ENCODE assay signal across 22 cellular contexts in the genomic region with DNA sequence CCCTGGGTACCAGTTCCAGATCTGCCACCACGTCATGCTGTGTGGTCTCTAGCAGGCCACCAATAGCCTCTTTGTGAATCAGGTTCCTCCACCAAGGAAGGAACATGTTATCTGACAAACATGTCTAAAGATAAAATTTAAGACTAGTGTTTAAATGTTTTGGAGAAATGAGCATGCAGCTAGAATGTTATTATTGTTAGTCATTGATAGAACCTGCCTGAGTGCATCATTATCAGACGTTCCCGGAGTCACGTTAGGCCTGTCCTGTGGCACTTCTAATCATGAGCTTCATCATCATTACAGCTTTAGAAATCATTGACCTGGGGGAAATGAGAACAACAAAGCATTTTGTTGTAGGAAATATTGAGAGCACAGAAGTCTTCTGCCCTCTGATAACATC. TPM values are rescaled to one million over a fixed set of nuclear protein-coding genes. Genes with fewer than 3 reads are reported as not detected.
DNase-seq lines count a peak whose midpoint lies in the region; ATAC-seq and TF ChIP-seq lines count a peak whose summit lies in the region.
"Had no signal": no experiment of that assay in that cellular context is flagged by ENCODE, and none has a peak within 500 bp of the region (broad histone marks: within the 10 kb centered on the region; RNA-seq: fewer than 3 reads in every experiment).

No MANE protein-coding gene starts in this region.

- no peak overlapping the region for H2BK5ac ChIP-seq in trophoblast cell (ENCODE audit: low read depth, low read length, poor library complexity)

- POLR2A ChIA-PET in activated CD8-positive, alpha-beta T cell treated with anti-CD3 and anti-CD28 coated beads, Interleukin-2, amount 10 ng/mL, durations not matched to agents 7 days and 5 days (lab: Charles Lee), result no interaction called here
- POLR2A ChIA-PET in activated CD8-positive, alpha-beta T cell treated with anti-CD3 and anti-CD28 coated beads for 36 hours (lab: Charles Lee), result interaction anchor here (0.7 to 1.7 kb wide), 2 partner anchors 17 to 66 kb away, joined by 3 read pairs; no protein-coding TSS in a partner anchor

- WGBS in trophoblast cell (ENCODE audit: extremely low coverage, insufficient coverage, insufficient read length), result no CpG with 5 or more reads among the region's 4 CpGs

- no peak overlapping the region for H3K23ac ChIP-seq in trophoblast cell (ENCODE audit: low read length)

- no peak for ATAC-seq in activated CD8-positive, alpha-beta T cell treated with anti-CD3 and anti-CD28 coated beads, Interleukin-2, amount 10 ng/mL, durations not matched to agents 7 days and 5 days
- ATAC-seq in activated CD8-positive, alpha-beta T cell treated with anti-CD3 and anti-CD28 coated beads for 36 hours, result no peak
- ATAC-seq: GM23338, Panc1 had no signal

- no peak overlapping the region for H3K9ac ChIP-seq in trophoblast cell (ENCODE audit: low read length)
- H3K9ac ChIP-seq: KMS-11 had no signal

- H3K4ac ChIP-seq in trophoblast cell (ENCODE audit: low read depth, low read length), result no peak overlapping the region

- no peak overlapping the region for H4K8ac ChIP-seq in trophoblast cell (ENCODE audit: low read depth, low read length)

- no peaks in the 10 kb centered on the region for H3K27me3 Mint-ChIP-seq in activated CD8-positive, alpha-beta T cell treated with anti-CD3 and anti-CD28 coated beads, Interleukin-2, amount 10 ng/mL, durations not matched to agents 7 days and 5 days (ENCODE audit: low read depth)
- no peaks in the 10 kb centered on the region for H3K27me3 Mint-ChIP-seq in activated CD8-positive, alpha-beta T cell treated with anti-CD3 and anti-CD28 coated beads for 36 hours
- H3K27me3 Mint-ChIP-seq in CD14-positive monocyte (ENCODE audit: low read depth in 3 of 3), result no peaks in the 10 kb centered on the region
- H3K27me3 Mint-ChIP-seq in activated T-helper 2 cell treated with anti-CD3 and anti-CD28 coated beads, Interferon-gamma antibody, Interleukin-2, Interleukin-4, amounts not matched to agents 10 μg/mL and 5 μg/mL and 100 μg/mL, durations not matched to agents 14 hours and 24 hours and 36 hours (ENCODE audit: low read depth), result no peaks in the 10 kb centered on the region
- H3K27me3 Mint-ChIP-seq: CD8-positive, alpha-beta memory T cell had no signal

- no peak overlapping the region for H4K91ac ChIP-seq in trophoblast cell (ENCODE audit: low read depth, low read length)

- H2AFZ ChIP-seq in trophoblast cell (ENCODE audit: insufficient read depth, low read length, poor library complexity), result no peak overlapping the region
- H2AFZ ChIP-seq: GM23338 had no signal

- no peak overlapping the region for H4K12ac ChIP-seq in trophoblast cell (ENCODE audit: low read depth, low read length)

- peak overlapping the region; percentile 21 for H3K27ac Mint-ChIP-seq in activated CD8-positive, alpha-beta T cell treated with anti-CD3 and anti-CD28 coated beads, Interleukin-2, amount 10 ng/mL, durations not matched to agents 7 days and 5 days
- H3K27ac Mint-ChIP-seq in activated CD8-positive, alpha-beta T cell treated with anti-CD3 and anti-CD28 coated beads for 36 hours, result no peak overlapping the region
- H3K27ac Mint-ChIP-seq in CD14-positive monocyte, result peak overlapping the region in 4 of 7 donors; percentile 36 to 87 (median 73)
- peak overlapping the region; percentile 44 for H3K27ac Mint-ChIP-seq in activated T-helper 2 cell treated with anti-CD3 and anti-CD28 coated beads, Interferon-gamma antibody, Interleukin-2, Interleukin-4, amounts not matched to agents 10 μg/mL and 5 μg/mL and 100 μg/mL, durations not matched to agents 14 hours and 24 hours and 36 hours
- H3K27ac Mint-ChIP-seq: GM23338 had no signal

- H3K9me3 Mint-ChIP-seq in activated CD8-positive, alpha-beta T cell treated with anti-CD3 and anti-CD28 coated beads, Interleukin-2, amount 10 ng/mL, durations not matched to agents 7 days and 5 days (ENCODE audit: insufficient read depth), result no peaks in the 10 kb centered on the region
- H3K9me3 Mint-ChIP-seq in activated CD8-positive, alpha-beta T cell treated with anti-CD3 and anti-CD28 coated beads for 36 hours, result no peaks in the 10 kb centered on the region
- no peaks in the 10 kb centered on the region for H3K9me3 Mint-ChIP-seq in CD14-positive monocyte
- no peaks in the 10 kb centered on the region for H3K9me3 Mint-ChIP-seq in activated T-helper 2 cell treated with anti-CD3 and anti-CD28 coated beads, Interferon-gamma antibody, Interleukin-2, Interleukin-4, amounts not matched to agents 10 μg/mL and 5 μg/mL and 100 μg/mL, durations not matched to agents 14 hours and 24 hours and 36 hours
- H3K9me3 Mint-ChIP-seq: CD8-positive, alpha-beta memory T cell; GM23338 had no signal

- H3K36me3 ChIP-seq in trophoblast cell (ENCODE audit: control insufficient read depth in 1 of 2, insufficient read depth in 2 of 2, low read length in 2 of 2), result peaks cover 19 to 24% of the 10 kb centered on the region in 2 experiments

- H2BK120ac ChIP-seq in trophoblast cell (ENCODE audit: insufficient read depth, low read length, poor library complexity), result no peak overlapping the region

- TF ChIP-seq CTCF in activated CD8-positive, alpha-beta T cell treated with anti-CD3 and anti-CD28 coated beads for 36 hours (IDR thresholded peaks at IDR 0.05), result no peak
- TF ChIP-seq CTCF in CD14-positive monocyte (IDR thresholded peaks at IDR 0.05), result no peak

- peaks cover 73% of the 10 kb centered on the region for H3K4me1 Mint-ChIP-seq in activated CD8-positive, alpha-beta T cell treated with anti-CD3 and anti-CD28 coated beads, Interleukin-2, amount 10 ng/mL, durations not matched to agents 7 days and 5 days (ENCODE audit: low read depth)
- H3K4me1 Mint-ChIP-seq in activated CD8-positive, alpha-beta T cell treated with anti-CD3 and anti-CD28 coated beads for 36 hours (ENCODE audit: low read depth), result peaks cover 23% of the 10 kb centered on the region
- H3K4me1 Mint-ChIP-seq in CD14-positive monocyte, result peaks cover 62% of the 10 kb centered on the region
- peaks cover 67% of the 10 kb centered on the region for H3K4me1 Mint-ChIP-seq in activated T-helper 2 cell treated with anti-CD3 and anti-CD28 coated beads, Interferon-gamma antibody, Interleukin-2, Interleukin-4, amounts not matched to agents 10 μg/mL and 5 μg/mL and 100 μg/mL, durations not matched to agents 14 hours and 24 hours and 36 hours (ENCODE audit: low read depth)

- H3K18ac ChIP-seq in trophoblast cell (ENCODE audit: low read length), result no peak overlapping the region

- no peak overlapping the region for H2AK5ac ChIP-seq in trophoblast cell (ENCODE audit: low read length)

- H2BK12ac ChIP-seq in trophoblast cell (ENCODE audit: low read length), result no peak overlapping the region

- peaks cover 74% of the 10 kb centered on the region for H3K36me3 Mint-ChIP-seq in activated CD8-positive, alpha-beta T cell treated with anti-CD3 and anti-CD28 coated beads, Interleukin-2, amount 10 ng/mL, durations not matched to agents 7 days and 5 days (ENCODE audit: low read depth)
- peaks cover 60% of the 10 kb centered on the region for H3K36me3 Mint-ChIP-seq in activated CD8-positive, alpha-beta T cell treated with anti-CD3 and anti-CD28 coated beads for 36 hours (ENCODE audit: low read depth)
- H3K36me3 Mint-ChIP-seq in CD14-positive monocyte, result peaks cover 16 to 27% of the 10 kb centered on the region in 2 donors
- H3K36me3 Mint-ChIP-seq in activated T-helper 2 cell treated with anti-CD3 and anti-CD28 coated beads, Interferon-gamma antibody, Interleukin-2, Interleukin-4, amounts not matched to agents 10 μg/mL and 5 μg/mL and 100 μg/mL, durations not matched to agents 14 hours and 24 hours and 36 hours (ENCODE audit: low read depth), result peaks cover 83% of the 10 kb centered on the region

- intact Hi-C loops in activated CD8-positive, alpha-beta T cell treated with anti-CD3 and anti-CD28 coated beads for 36 hours (cut with micrococcal nuclease), result no loop called here
- intact Hi-C loops in CD14-positive monocyte (cut with micrococcal nuclease), result no loop called here
- intact Hi-C loops in activated T-helper 2 cell treated with anti-CD3 and anti-CD28 coated beads, Interferon-gamma antibody, Interleukin-2, Interleukin-4, amounts not matched to agents 10 μg/mL and 5 μg/mL and 100 μg/mL, durations not matched to agents 14 hours and 24 hours and 36 hours (cut with micrococcal nuclease), result no loop called here

- no peak overlapping the region for H3K4me3 ChIP-seq in trophoblast cell (ENCODE audit: low read depth, low read length)
- H3K4me3 ChIP-seq: GM23338, HAP-1 had no signal

- no peak overlapping the region for H3K27ac ChIP-seq in trophoblast cell (ENCODE audit: low read depth, low read length)
- H3K27ac ChIP-seq: KMS-11 had no signal

- H3K4me1 ChIP-seq in trophoblast cell (ENCODE audit: control insufficient read depth in 1 of 2, insufficient read depth in 2 of 2, low read length in 2 of 2), result no peaks in the 10 kb centered on the region

- H3K14ac ChIP-seq in trophoblast cell (ENCODE audit: low read length), result no peak overlapping the region

- H3K4me3 Mint-ChIP-seq in activated CD8-positive, alpha-beta T cell treated with anti-CD3 and anti-CD28 coated beads, Interleukin-2, amount 10 ng/mL, durations not matched to agents 7 days and 5 days, result no peak overlapping the region
- no peak overlapping the region for H3K4me3 Mint-ChIP-seq in activated CD8-positive, alpha-beta T cell treated with anti-CD3 and anti-CD28 coated beads for 36 hours
- H3K4me3 Mint-ChIP-seq in CD14-positive monocyte, result peak overlapping the region in 1 of 2 donors; percentile 12
- no peak overlapping the region for H3K4me3 Mint-ChIP-seq in activated T-helper 2 cell treated with anti-CD3 and anti-CD28 coated beads, Interferon-gamma antibody, Interleukin-2, Interleukin-4, amounts not matched to agents 10 μg/mL and 5 μg/mL and 100 μg/mL, durations not matched to agents 14 hours and 24 hours and 36 hours (ENCODE audit: low read depth)
- H3K4me3 Mint-ChIP-seq: CD8-positive, alpha-beta memory T cell; GM23338 had no signal

- no peaks in the 10 kb centered on the region for H3K79me2 ChIP-seq in trophoblast cell (ENCODE audit: control insufficient read depth, insufficient read depth, low read length, poor library complexity)

- no peak overlapping the region for H3K4me2 ChIP-seq in trophoblast cell (ENCODE audit: low read length)
- H3K4me2 ChIP-seq: GM23338, KMS-11 had no signal

- no peak for DNase-seq in activated CD8-positive, alpha-beta T cell treated with anti-CD3 and anti-CD28 coated beads, Interleukin-2, amount 10 ng/mL, durations not matched to agents 7 days and 5 days
- DNase-seq in activated CD8-positive, alpha-beta T cell treated with anti-CD3 and anti-CD28 coated beads for 36 hours, result no peak
- no peak for DNase-seq in CD14-positive monocyte (ENCODE audit: low spot score)
- no peak for DNase-seq in activated T-helper 2 cell treated with anti-CD3 and anti-CD28 coated beads, Interferon-gamma antibody, Interleukin-2, Interleukin-4, amounts not matched to agents 10 μg/mL and 5 μg/mL and 100 μg/mL, durations not matched to agents 14 hours and 24 hours and 36 hours (ENCODE audit: low spot score)
- DNase-seq in trophoblast cell, result peak; percentile 56 to 88
- DNase-seq in activated CD4-positive, CD25-positive, alpha-beta regulatory T cell (lab: John Stamatoyannopoulos, UW), result no peak
- DNase-seq in NOMO-1 (lab: John Stamatoyannopoulos, UW; ENCODE audit: unreplicated experiment in 2 of 2), result no peak
- no peak for DNase-seq in mesenteric fat pad (ENCODE audit: low spot score)
- DNase-seq: C1 segment of cervical spinal cord; Calu3; CD8-positive, alpha-beta memory T cell; DMS153; NCI-H1105; NCI-H2029 treated with DMSO at 0.1 percent for 48 hours; NCI-H226; NCI-H510A treated with DMSO at 0.1 percent for 48 hours; NCI-H748 treated with DMSO at 0.1 percent for 48 hours; SIG-M5 had no signal

- CTCF ChIA-PET in activated CD8-positive, alpha-beta T cell treated with anti-CD3 and anti-CD28 coated beads, Interleukin-2, amount 10 ng/mL, durations not matched to agents 7 days and 5 days (lab: Charles Lee), result interaction anchor here (1.1 to 6.6 kb wide), 2 partner anchors 76 to 122 kb away, joined by 4 to 50 read pairs; a partner anchor contains a TSS
- CTCF ChIA-PET in activated CD8-positive, alpha-beta T cell treated with anti-CD3 and anti-CD28 coated beads for 36 hours (lab: Charles Lee), result interaction anchor here (2.7 kb wide), 1 partner anchor 76 kb away, joined by 15 read pairs; no protein-coding TSS in a partner anchor

- H3K27me3 ChIP-seq in trophoblast cell (ENCODE audit: insufficient read depth, low read length), result no peaks in the 10 kb centered on the region

- no peaks in the 10 kb centered on the region for H3K79me1 ChIP-seq in trophoblast cell (ENCODE audit: low read length)

- no peaks in the 10 kb centered on the region for H3K9me3 ChIP-seq in trophoblast cell (ENCODE audit: insufficient read depth, low read depth, low read length)
- H3K9me3 ChIP-seq: HAP-1 had no signal

RNA-seq across cellular contexts. Expression of a gene that starts 58.9 kb away (rescaled TPM):
- 10 to 100 TPM; 86.0 to 86.5 TPM for total RNA-seq in activated CD8-positive, alpha-beta T cell treated with anti-CD3 and anti-CD28 coated beads, Interleukin-2, amount 10 ng/mL, durations not matched to agents 7 days and 5 days
- total RNA-seq in activated CD8-positive, alpha-beta T cell treated with anti-CD3 and anti-CD28 coated beads for 36 hours, result 100 to 1,000 TPM; 111 to 117 TPM
- 10 to 100 TPM in 1 of 2 donors, 1 to 10 TPM in 1; 6.5 to 14.3 TPM for polyA plus RNA-seq in CD14-positive monocyte
- 564 and 570 TPM in 2 replicates for total RNA-seq in activated T-helper 2 cell treated with anti-CD3 and anti-CD28 coated beads, Interferon-gamma antibody, Interleukin-2, Interleukin-4, amounts not matched to agents 10 μg/mL and 5 μg/mL and 100 μg/mL, durations not matched to agents 14 hours and 24 hours and 36 hours
- 241 and 261 TPM in 2 replicates for polyA plus RNA-seq in trophoblast cell (2013)
- 99.8 TPM for total RNA-seq in mesenteric fat pad

Comparison
In these comparisons a context has a peak if more than half of its experiments do, and no peak if none do; other contexts are left out.
1. DNase-seq: peak in trophoblast cell (2 of 2); none in activated CD8-positive, alpha-beta T cell treated with anti-CD3 and anti-CD28 coated beads, Interleukin-2, amount 10 ng/mL, durations not matched to agents 7 days and 5 days (single experiment), activated CD8-positive, alpha-beta T cell treated with anti-CD3 and anti-CD28 coated beads for 36 hours (single experiment), CD14-positive monocyte (single experiment), activated T-helper 2 cell treated with anti-CD3 and anti-CD28 coated beads, Interferon-gamma antibody, Interleukin-2, Interleukin-4, amounts not matched to agents 10 μg/mL and 5 μg/mL and 100 μg/mL, durations not matched to agents 14 hours and 24 hours and 36 hours (single experiment), activated CD4-positive, CD25-positive, alpha-beta regulatory T cell (0 of 4), NOMO-1 (0 of 2) and mesenteric fat pad (single experiment).